In genomic region chr3:32885283-32885935, GRCh38 we compare ENCODE assay signal across 20 cellular contexts.
"Had no signal": no experiment of that assay in that cellular context is flagged by ENCODE, and none has a peak within 500 bp of the region (broad histone marks: within the 10 kb centered on the region; RNA-seq: fewer than 3 reads in every experiment).

No MANE protein-coding gene starts in this region.

- H3K4me1 ChIP-seq: heart left ventricle, prostate gland, tibial artery, vagina had no signal

- H3K9me3 ChIP-seq: heart left ventricle, prostate gland, tibial artery, vagina had no signal

- H3K27ac ChIP-seq: coronary artery, heart left ventricle, prostate gland, tibial artery, vagina had no signal

- H3K9me3 Mint-ChIP-seq: activated CD4-positive, alpha-beta T cell treated with anti-CD3 and anti-CD28 coated beads, Interleukin-2, amount 10 ng/mL, durations not matched to agents 7 days and 5 days; activated T-cell treated with anti-CD3 and anti-CD28 coated beads, Interleukin-2, amount 50 U/mL, for 24 hours; activated T-helper 2 cell treated with anti-CD3 and anti-CD28 coated beads, Interferon-gamma antibody, Interleukin-2, Interleukin-4, amounts not matched to agents 10 μg/mL and 5 μg/mL and 100 μg/mL, durations not matched to agents 14 hours and 24 hours and 36 hours; brain; immature natural killer cell; natural killer cell treated with Interleukin-12 subunit alpha and Interleukin-12 subunit beta and Interleukin-15 and Interleukin-18, amount 100 ng/mL, for 72 hours; stimulated activated naive B cell treated with anti-CD40 and anti-IgM and Interleukin-4, amounts not matched to agents 10 μg/mL and 1 μg/mL and 100 μg/mL, for 72 hours; T-cell had no signal

- H3K27me3 Mint-ChIP-seq: brain; stimulated activated naive B cell treated with anti-CD40 and anti-IgM and Interleukin-4, amounts not matched to agents 10 μg/mL and 1 μg/mL and 100 μg/mL, for 72 hours had no signal

- DNase-seq: activated CD4-positive, alpha-beta T cell treated with anti-CD3 and anti-CD28 coated beads, Interleukin-2, amount 10 ng/mL, durations not matched to agents 7 days and 5 days; activated CD8-positive, alpha-beta T cell treated with anti-CD3 and anti-CD28 coated beads, Interleukin-2, amount 10 ng/mL, durations not matched to agents 7 days and 5 days; activated naive CD4-positive, alpha-beta T cell treated with Interleukin-2 at 50 U/mL for 16 hours; activated naive CD8-positive, alpha-beta T cell treated with anti-CD3 and anti-CD28 coated beads, Interleukin-2, amount 10 ng/mL, durations not matched to agents 7 days and 5 days; activated T-cell treated with anti-CD3 and anti-CD28 coated beads, Interleukin-2, amount 50 U/mL, for 24 hours; heart left ventricle; immature natural killer cell; occipital lobe; stimulated activated naive B cell treated with anti-CD40 and anti-IgM and Interleukin-4, amounts not matched to agents 10 μg/mL and 1 μg/mL and 100 μg/mL, for 72 hours; T-cell; tibial artery had no signal

- ATAC-seq: activated CD4-positive, CD25-positive, alpha-beta regulatory T cell treated with anti-CD3 and anti-CD28 coated beads, Interleukin-2, amount 50 U/mL, for 24 hours; activated CD8-positive, alpha-beta T cell treated with anti-CD3 and anti-CD28 coated beads, Interleukin-2, amount 10 ng/mL, durations not matched to agents 7 days and 5 days; natural killer cell treated with Interleukin-12 subunit alpha and Interleukin-12 subunit beta and Interleukin-15 and Interleukin-18, amount 100 ng/mL, for 72 hours; sciatic nerve; SK-N-SH treated with all-trans-retinoic acid at 6 μM for 48 hours; stimulated activated naive B cell treated with anti-CD40 and anti-IgM and Interleukin-4, amounts not matched to agents 10 μg/mL and 1 μg/mL and 100 μg/mL, for 72 hours; T-cell had no signal

- H3K27me3 ChIP-seq: heart left ventricle, tibial artery, vagina had no signal

- H3K27ac Mint-ChIP-seq: activated CD4-positive, alpha-beta T cell treated with anti-CD3 and anti-CD28 coated beads, Interleukin-2, amount 10 ng/mL, durations not matched to agents 7 days and 5 days; activated CD8-positive, alpha-beta T cell treated with anti-CD3 and anti-CD28 coated beads, Interleukin-2, amount 10 ng/mL, durations not matched to agents 7 days and 5 days; activated naive CD8-positive, alpha-beta T cell treated with anti-CD3 and anti-CD28 coated beads, Interleukin-2, amount 10 ng/mL, durations not matched to agents 7 days and 5 days; activated T-cell treated with anti-CD3 and anti-CD28 coated beads, Interleukin-2, amount 50 U/mL, for 24 hours; activated T-helper 2 cell treated with anti-CD3 and anti-CD28 coated beads, Interferon-gamma antibody, Interleukin-2, Interleukin-4, amounts not matched to agents 10 μg/mL and 5 μg/mL and 100 μg/mL, durations not matched to agents 14 hours and 24 hours and 36 hours; immature natural killer cell; natural killer cell treated with Interleukin-12 subunit alpha and Interleukin-12 subunit beta and Interleukin-15 and Interleukin-18, amount 100 ng/mL, for 72 hours; stimulated activated naive B cell treated with anti-CD40 and anti-IgM and Interleukin-4, amounts not matched to agents 10 μg/mL and 1 μg/mL and 100 μg/mL, for 72 hours; T-cell had no signal

- H3K4me3 ChIP-seq: coronary artery, heart left ventricle, prostate gland, tibial artery, vagina had no signal

- H3K4me3 Mint-ChIP-seq: activated CD4-positive, alpha-beta T cell treated with anti-CD3 and anti-CD28 coated beads, Interleukin-2, amount 10 ng/mL, durations not matched to agents 7 days and 5 days; activated CD8-positive, alpha-beta T cell treated with anti-CD3 and anti-CD28 coated beads, Interleukin-2, amount 10 ng/mL, durations not matched to agents 7 days and 5 days; activated naive CD8-positive, alpha-beta T cell treated with anti-CD3 and anti-CD28 coated beads, Interleukin-2, amount 10 ng/mL, durations not matched to agents 7 days and 5 days; activated T-cell treated with anti-CD3 and anti-CD28 coated beads, Interleukin-2, amount 50 U/mL, for 24 hours; brain; immature natural killer cell; natural killer cell treated with Interleukin-12 subunit alpha and Interleukin-12 subunit beta and Interleukin-15 and Interleukin-18, amount 100 ng/mL, for 72 hours; stimulated activated naive B cell treated with anti-CD40 and anti-IgM and Interleukin-4, amounts not matched to agents 10 μg/mL and 1 μg/mL and 100 μg/mL, for 72 hours; T-cell had no signal

- H3K36me3 ChIP-seq: heart left ventricle, prostate gland, tibial artery, vagina had no signal

- H3K36me3 Mint-ChIP-seq: immature natural killer cell; natural killer cell treated with Interleukin-12 subunit alpha and Interleukin-12 subunit beta and Interleukin-15 and Interleukin-18, amount 100 ng/mL, for 72 hours; stimulated activated naive B cell treated with anti-CD40 and anti-IgM and Interleukin-4, amounts not matched to agents 10 μg/mL and 1 μg/mL and 100 μg/mL, for 72 hours; T-cell had no signal
